12 cellular contexts compared by ENCODE assay signal in the genomic region with DNA sequence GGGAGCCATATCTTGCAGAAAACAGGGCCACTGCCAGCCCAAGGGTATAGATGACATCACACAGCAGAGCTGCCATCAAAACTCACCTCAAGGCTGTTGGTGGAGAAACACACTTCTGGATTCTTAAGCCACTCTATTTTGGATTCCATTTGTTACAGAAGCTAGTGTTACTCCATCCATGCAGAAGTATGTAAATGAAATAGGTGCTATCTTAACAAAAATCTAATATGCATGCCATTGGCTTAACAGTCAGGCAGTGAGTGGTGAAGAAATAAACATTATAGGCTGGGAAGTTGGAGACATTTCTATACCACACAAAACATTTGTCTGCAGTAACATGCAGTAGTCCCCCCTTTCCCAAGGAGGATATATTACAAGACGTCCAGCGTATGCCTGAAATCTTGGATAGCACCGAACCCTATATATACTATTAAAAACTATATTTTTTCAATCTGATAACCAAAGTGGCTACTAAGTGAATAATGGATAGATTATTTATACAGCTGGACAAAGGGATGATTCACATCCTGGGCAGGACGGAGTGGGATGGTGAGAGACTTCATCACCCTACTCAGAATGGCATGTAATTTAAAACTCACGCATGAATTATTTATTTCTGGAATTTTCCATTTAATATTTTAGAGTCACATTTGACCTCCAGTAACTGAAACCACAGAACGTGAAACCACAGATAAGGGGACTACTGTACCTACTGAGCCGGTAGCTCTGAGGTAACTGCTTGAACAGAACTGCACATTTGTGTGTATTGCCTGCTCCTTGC.
DNase-seq lines count a peak whose midpoint lies in the region; ATAC-seq and TF ChIP-seq lines count a peak whose summit lies in the region.
"Had no signal": no experiment of that assay in that cellular context is flagged by ENCODE, and none has a peak within 500 bp of the region (broad histone marks: within the 10 kb centered on the region; RNA-seq: fewer than 3 reads in every experiment).

No MANE protein-coding gene starts in this region.

- H2AFZ ChIP-seq in mammary epithelial cell (ENCODE audit: low read depth, low read length), result no peak overlapping the region

- dilution Hi-C loops in mammary epithelial cell (cut with HindIII; ENCODE audit: low sequenced_read_pairs), result no loop called here

- intact Hi-C loops in Calu3 (cut with micrococcal nuclease; ENCODE audit: unreplicated experiment), result no loop called here
- intact Hi-C loops in mammary epithelial cell (cut with micrococcal nuclease), result no loop called here

- H3K27ac ChIP-seq in mammary epithelial cell (ENCODE audit: insufficient read depth, low read depth, low read length), result peak overlapping the region; percentile 58
- H3K27ac ChIP-seq: heart right ventricle, right lobe of liver had no signal

- peaks cover 4% of the 10 kb centered on the region for H3K36me3 Mint-ChIP-seq in Calu3 (ENCODE audit: insufficient read depth, unreplicated experiment)

- peaks cover 5% of the 10 kb centered on the region for H3K9me3 ChIP-seq in mammary epithelial cell (replicated peaks; ENCODE audit: insufficient read depth, low read length)
- H3K9me3 ChIP-seq: heart right ventricle, right lobe of liver had no signal

- in situ Hi-C loops in mammary epithelial cell (cut with MboI; ENCODE audit: low sequenced_read_pairs in 2 of 2), result no loop called here

- H3K4me3 ChIP-seq in mammary epithelial cell (replicated peaks in 1 of 3; ENCODE audit: insufficient read depth in 1 of 3, low read depth in 2 of 3, low read length in 3 of 3), result no peak overlapping the region
- H3K4me3 ChIP-seq: heart right ventricle, right lobe of liver had no signal

- peaks cover 32% of the 10 kb centered on the region for H3K4me1 Mint-ChIP-seq in Calu3 (ENCODE audit: low read depth, unreplicated experiment)

- no peaks in the 10 kb centered on the region for H3K27me3 Mint-ChIP-seq in Calu3 (ENCODE audit: unreplicated experiment)

- DNase-seq in Calu3, result peak; percentile 24
- peak; percentile 37 for DNase-seq in OCI-M1 (lab: John Stamatoyannopoulos, UW)
- peak; percentile 92 for DNase-seq in mammary epithelial cell
- peak; percentile 61 for DNase-seq in myocyte (ENCODE audit: low read depth)
- no peak for DNase-seq in NCI-H2107 treated with DMSO at 0.1 percent for 48 hours (lab: John Stamatoyannopoulos, UW; ENCODE audit: unreplicated experiment)
- DNase-seq: cerebellar nuclear complex, heart right ventricle, NCI-H1048, right lobe of liver had no signal

- no peak overlapping the region for H3K9ac ChIP-seq in mammary epithelial cell (ENCODE audit: insufficient read depth, low read length)

- H3K79me2 ChIP-seq in mammary epithelial cell (ENCODE audit: insufficient read depth, low read length), result no peaks in the 10 kb centered on the region

- BruUV-seq in Calu3 (replicated peaks; lab: Mats Ljungman, UMichigan) (no TSS peak), mammary epithelial cell (replicated peaks; lab: Mats Ljungman, UMichigan) (TSS peak; percentile 67)

- WGBS in mammary epithelial cell (ENCODE audit: low coverage, missing lambda C conversion rate), result 7% methylated on average over 7 of the region's 7 CpGs

- H3K36me3 ChIP-seq in mammary epithelial cell (ENCODE audit: insufficient read depth, low read length), result no peaks in the 10 kb centered on the region
- H3K36me3 ChIP-seq: heart right ventricle, right lobe of liver had no signal

- H3K27me3 ChIP-seq in mammary epithelial cell (ENCODE audit: insufficient read depth, low read length), result no peaks in the 10 kb centered on the region
- H3K27me3 ChIP-seq: heart right ventricle, right lobe of liver had no signal

- no peaks in the 10 kb centered on the region for H3K9me3 Mint-ChIP-seq in Calu3 (ENCODE audit: low read depth, unreplicated experiment)

- H3K4me2 ChIP-seq in mammary epithelial cell (ENCODE audit: insufficient read depth, low read depth, low read length), result peak overlapping the region; percentile 62

- no peak overlapping the region for H3K27ac Mint-ChIP-seq in Calu3 (ENCODE audit: unreplicated experiment)

- ATAC-seq in GM21619 (IDR thresholded peaks at IDR 0.05; ENCODE audit: unreplicated experiment), result no peak
- ATAC-seq in HG02763 (IDR thresholded peaks at IDR 0.05; ENCODE audit: unreplicated experiment), result no peak
- no peak for ATAC-seq in GM18520 (IDR thresholded peaks at IDR 0.05; ENCODE audit: unreplicated experiment)
- ATAC-seq: heart right ventricle, right lobe of liver had no signal

- no peak for TF ChIP-seq CTCF in Calu3 (IDR thresholded peaks at IDR 0.05; ENCODE audit: unreplicated experiment)
- TF ChIP-seq CTCF in mammary epithelial cell (conservative IDR thresholded peaks at IDR 0.05 in 1 of 2, IDR thresholded peaks at IDR 0.05 in 1 of 2; ENCODE audit: extremely low read depth in 1 of 2, insufficient read depth in 1 of 2, low read depth in 1 of 2, low read length in 2 of 2), result no peak

- H4K20me1 ChIP-seq in mammary epithelial cell (ENCODE audit: insufficient read depth, low read length), result no peaks in the 10 kb centered on the region

- H3K4me1 ChIP-seq in mammary epithelial cell (ENCODE audit: insufficient read depth, low read length), result peaks cover 21% of the 10 kb centered on the region
- H3K4me1 ChIP-seq: right lobe of liver had no signal

- CTCF ChIA-PET in Calu3 (lab: Charles Lee), result interaction anchor here (1.5 kb wide), 1 partner anchor 32 kb away, joined by 8 read pairs; no protein-coding TSS in a partner anchor
- CTCF ChIA-PET in mammary epithelial cell (lab: Charles Lee; ENCODE audit: low non-redundant PET), result no interaction called here

- H3K4me3 Mint-ChIP-seq in Calu3 (ENCODE audit: low read depth, unreplicated experiment), result no peak overlapping the region
